In the genomic region with DNA sequence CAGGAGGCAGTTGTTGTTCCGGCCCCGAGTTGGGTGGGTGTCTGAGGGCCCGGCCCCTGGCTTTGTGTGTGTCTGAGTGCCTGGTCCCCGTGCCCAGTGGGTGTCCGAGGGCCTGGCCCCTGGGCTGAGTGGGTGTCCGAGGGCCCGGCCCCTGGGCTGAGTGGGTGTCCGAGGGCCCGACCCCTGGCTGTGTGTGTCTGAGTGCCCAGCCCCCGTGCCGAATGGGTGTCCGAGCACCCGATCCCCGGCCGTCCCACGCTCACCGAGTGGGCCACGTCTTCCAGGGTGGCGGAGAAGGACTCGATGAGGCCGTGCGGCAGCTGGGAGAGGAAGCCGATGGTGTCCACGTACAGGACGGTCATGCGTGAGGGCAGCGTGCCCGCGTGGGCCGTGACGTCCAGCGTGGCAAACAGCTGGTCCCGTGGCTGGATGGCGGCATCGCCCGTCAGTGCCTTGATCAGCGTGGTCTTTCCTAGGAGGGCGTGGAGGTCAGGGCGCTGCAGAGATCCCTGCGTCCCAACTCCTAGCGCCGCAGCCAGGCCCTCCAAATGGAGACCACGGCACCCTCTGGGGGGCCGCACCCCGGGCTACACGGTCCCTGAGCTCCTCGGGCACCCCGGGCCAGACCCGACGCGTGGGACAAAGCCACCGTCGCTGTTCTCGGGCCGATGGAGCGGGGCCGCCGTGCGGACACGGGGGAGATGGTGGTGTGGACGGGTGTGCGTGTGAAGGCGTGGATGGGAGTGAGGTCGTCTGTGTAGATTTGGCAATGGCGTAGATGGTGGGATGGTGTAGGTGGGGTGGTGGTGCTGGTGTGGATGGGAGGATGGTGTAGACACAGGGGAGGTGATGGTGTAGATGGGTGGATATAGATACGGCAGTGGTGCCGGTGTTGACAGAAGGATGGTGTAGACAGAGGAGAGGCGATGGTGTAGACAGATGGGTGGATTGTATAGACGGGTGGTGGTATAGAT, we compare ENCODE assay signal across 1 cellular context.
TF ChIP-seq lines count a peak whose summit lies in the region.

No MANE protein-coding gene starts in this region.

TF ChIP-seq in HepG2, 621 proteins besides CTCF, POLR2A, EP300 and RAD21 (continued from another document):
- TF ChIP-seq, protein P1, sequence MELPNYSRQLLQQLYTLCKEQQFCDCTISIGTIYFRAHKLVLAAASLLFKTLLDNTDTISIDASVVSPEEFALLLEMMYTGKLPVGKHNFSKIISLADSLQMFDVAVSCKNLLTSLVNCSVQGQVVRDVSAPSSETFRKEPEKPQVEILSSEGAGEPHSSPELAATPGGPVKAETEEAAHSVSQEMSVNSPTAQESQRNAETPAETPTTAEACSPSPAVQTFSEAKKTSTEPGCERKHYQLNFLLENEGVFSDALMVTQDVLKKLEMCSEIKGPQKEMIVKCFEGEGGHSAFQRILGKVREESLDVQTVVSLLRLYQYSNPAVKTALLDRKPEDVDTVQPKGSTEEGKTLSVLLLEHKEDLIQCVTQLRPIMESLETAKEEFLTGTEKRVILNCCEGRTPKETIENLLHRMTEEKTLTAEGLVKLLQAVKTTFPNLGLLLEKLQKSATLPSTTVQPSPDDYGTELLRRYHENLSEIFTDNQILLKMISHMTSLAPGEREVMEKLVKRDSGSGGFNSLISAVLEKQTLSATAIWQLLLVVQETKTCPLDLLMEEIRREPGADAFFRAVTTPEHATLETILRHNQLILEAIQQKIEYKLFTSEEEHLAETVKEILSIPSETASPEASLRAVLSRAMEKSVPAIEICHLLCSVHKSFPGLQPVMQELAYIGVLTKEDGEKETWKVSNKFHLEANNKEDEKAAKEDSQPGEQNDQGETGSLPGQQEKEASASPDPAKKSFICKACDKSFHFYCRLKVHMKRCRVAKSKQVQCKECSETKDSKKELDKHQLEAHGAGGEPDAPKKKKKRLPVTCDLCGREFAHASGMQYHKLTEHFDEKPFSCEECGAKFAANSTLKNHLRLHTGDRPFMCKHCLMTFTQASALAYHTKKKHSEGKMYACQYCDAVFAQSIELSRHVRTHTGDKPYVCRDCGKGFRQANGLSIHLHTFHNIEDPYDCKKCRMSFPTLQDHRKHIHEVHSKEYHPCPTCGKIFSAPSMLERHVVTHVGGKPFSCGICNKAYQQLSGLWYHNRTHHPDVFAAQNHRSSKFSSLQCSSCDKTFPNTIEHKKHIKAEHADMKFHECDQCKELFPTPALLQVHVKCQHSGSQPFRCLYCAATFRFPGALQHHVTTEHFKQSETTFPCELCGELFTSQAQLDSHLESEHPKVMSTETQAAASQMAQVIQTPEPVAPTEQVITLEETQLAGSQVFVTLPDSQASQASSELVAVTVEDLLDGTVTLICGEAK (IDR thresholded peaks at IDR 0.05), result no peak
- TF ChIP-seq, protein P1 (CRISPR knock-in tag; IDR thresholded peaks at IDR 0.05), result no peak
- TF ChIP-seq NFE2 (CRISPR knock-in tag; IDR thresholded peaks at IDR 0.05), result no peak
